In genomic region chr18:78895207-78896001, GRCh38 we compare ENCODE assay signal across 22 cellular contexts.
DNase-seq lines count a peak whose midpoint lies in the region; ATAC-seq and TF ChIP-seq lines count a peak whose summit lies in the region.
"Had no signal": no experiment of that assay in that cellular context is flagged by ENCODE, and none has a peak within 500 bp of the region (broad histone marks: within the 10 kb centered on the region; RNA-seq: fewer than 3 reads in every experiment).

No MANE protein-coding gene starts in this region.

- H2AFZ ChIP-seq in neuronal stem cell (ENCODE audit: low read length): no peak overlapping the region
- H2AFZ ChIP-seq: GM23248 had no signal

- TF ChIP-seq CTCF in right atrium auricular region (IDR thresholded peaks at IDR 0.05) (no peak), heart left ventricle (IDR thresholded peaks at IDR 0.05) (no peak), esophagus muscularis mucosa (IDR thresholded peaks at IDR 0.05) (no peak), foreskin fibroblast (IDR thresholded peaks at IDR 0.05; ENCODE audit: low read depth, low read length) (no peak)
- TF ChIP-seq CTCF in CD4-positive, alpha-beta T cell (IDR thresholded peaks at IDR 0.05): no peak

- TF ChIP-seq POLR2A in heart left ventricle (IDR thresholded peaks at IDR 0.05) (no peak), esophagus muscularis mucosa (IDR thresholded peaks at IDR 0.05; ENCODE audit: low read depth) (no peak)

- no peaks in the 10 kb centered on the region for H3K79me1 ChIP-seq in neuronal stem cell (ENCODE audit: low read depth, low read length)

- H3K9me3 ChIP-seq in right atrium auricular region (peaks cover 0 to 4% of the 10 kb centered on the region in 2 donors), heart left ventricle (peaks cover 0 to 13% (median 2%) of the 10 kb centered on the region in 12 donors), esophagus muscularis mucosa (peaks cover 0 to 9% (median 5%) of the 10 kb centered on the region in 4 donors), neuronal stem cell (replicated peaks in 1 of 2; ENCODE audit: control insufficient read depth in 2 of 2, insufficient read depth in 1 of 2, low read depth in 1 of 2, low read length in 2 of 2) (peaks cover 0 to 7% of the 10 kb centered on the region in 2 donors)
- no peaks in the 10 kb centered on the region for H3K9me3 ChIP-seq in CD4-positive, alpha-beta T cell (ENCODE audit: control insufficient read depth, low read length)
- H3K9me3 ChIP-seq: A549, BE2C had no signal

- intact Hi-C loops in heart left ventricle (cut with DNase I) (no loop called here), esophagus muscularis mucosa (cut with DNase I) (no loop called here), sciatic nerve (cut with DNase I) (no loop called here)
- intact Hi-C loops in CD4-positive, alpha-beta T cell (cut with DNase I, micrococcal nuclease): no loop called here

- H4K91ac ChIP-seq in neuronal stem cell (ENCODE audit: low read depth, low read length, poor library complexity): no peak overlapping the region

- H2BK120ac ChIP-seq in neuronal stem cell (ENCODE audit: low read depth, low read length): no peak overlapping the region

- no peak overlapping the region for H2BK15ac ChIP-seq in neuronal stem cell (ENCODE audit: low read length)

- H3K4me1 Mint-ChIP-seq in CD4-positive, alpha-beta T cell (ENCODE audit: low read depth): no peaks in the 10 kb centered on the region
- H3K4me1 Mint-ChIP-seq: CD14-positive monocyte; CD4-positive, alpha-beta memory T cell had no signal

- H3K27me3 ChIP-seq in right atrium auricular region: no peaks in the 10 kb centered on the region
- no peaks in the 10 kb centered on the region for H3K27me3 ChIP-seq in heart left ventricle
- peaks cover 0 to 8% (median 0%) of the 10 kb centered on the region in 4 donors for H3K27me3 ChIP-seq in esophagus muscularis mucosa
- H3K27me3 ChIP-seq in neuronal stem cell (ENCODE audit: control insufficient read depth in 3 of 3, insufficient read depth in 3 of 3, low read depth in 1 of 3, low read length in 3 of 3): no peaks in the 10 kb centered on the region
- no peaks in the 10 kb centered on the region for H3K27me3 ChIP-seq in CD4-positive, alpha-beta T cell (ENCODE audit: control insufficient read depth, insufficient read depth, low read length)
- H3K27me3 ChIP-seq: BE2C; BLaER1 treated with 17β-estradiol and CSF1 and Interleukin-3, amounts not matched to agents 10 nM and 100 nM had no signal

- no peak for ATAC-seq in heart left ventricle
- no peak for ATAC-seq in CD4-positive, alpha-beta T cell (ENCODE audit: poor library complexity)
- ATAC-seq in sciatic nerve: no peak
- ATAC-seq: A549, HCT116 had no signal

- no peak overlapping the region for H2BK12ac ChIP-seq in neuronal stem cell (ENCODE audit: low read length)

- no peak overlapping the region for H3K9ac ChIP-seq in neuronal stem cell (ENCODE audit: low read depth, low read length, poor library complexity)
- H3K9ac ChIP-seq: BLaER1 treated with 17β-estradiol and CSF1 and Interleukin-3, amounts not matched to agents 10 nM and 100 nM; GM23248 had no signal

- H2AK5ac ChIP-seq in neuronal stem cell (ENCODE audit: low read depth, low read length): no peak overlapping the region

- POLR2A ChIA-PET in CD4-positive, alpha-beta T cell (lab: Charles Lee): no interaction called here

- H3K27ac Mint-ChIP-seq in CD4-positive, alpha-beta T cell: no peak overlapping the region
- H3K27ac Mint-ChIP-seq: CD14-positive monocyte had no signal

- peak overlapping the region; percentile 11 for H3K18ac ChIP-seq in neuronal stem cell (ENCODE audit: low read length)

- no peak overlapping the region for H3K23ac ChIP-seq in neuronal stem cell (ENCODE audit: low read depth, low read length, poor library complexity)

- CTCF ChIA-PET in CD4-positive, alpha-beta T cell (lab: Charles Lee): no interaction called here

- H3K36me3 ChIP-seq in right atrium auricular region: no peaks in the 10 kb centered on the region
- no peaks in the 10 kb centered on the region for H3K36me3 ChIP-seq in heart left ventricle
- no peaks in the 10 kb centered on the region for H3K36me3 ChIP-seq in esophagus muscularis mucosa
- no peaks in the 10 kb centered on the region for H3K36me3 ChIP-seq in neuronal stem cell (replicated peaks in 1 of 2; ENCODE audit: control insufficient read depth in 2 of 2, insufficient read depth in 2 of 2, low read length in 2 of 2)
- H3K36me3 ChIP-seq: BE2C; BLaER1 treated with 17β-estradiol and CSF1 and Interleukin-3, amounts not matched to agents 10 nM and 100 nM had no signal

- no peaks in the 10 kb centered on the region for H3K9me3 Mint-ChIP-seq in CD4-positive, alpha-beta T cell

- no peak for TF ChIP-seq EP300 in esophagus muscularis mucosa (IDR thresholded peaks at IDR 0.05)

- H3K36me3 Mint-ChIP-seq in CD4-positive, alpha-beta T cell (ENCODE audit: low read depth): no peaks in the 10 kb centered on the region
- H3K36me3 Mint-ChIP-seq: CD14-positive monocyte had no signal

- H3K27ac ChIP-seq in right atrium auricular region (no peak overlapping the region), heart left ventricle (no peak overlapping the region), esophagus muscularis mucosa (replicated peaks in 1 of 4) (no peak overlapping the region), neuronal stem cell (replicated peaks; ENCODE audit: low read length) (no peak overlapping the region)
- H3K27ac ChIP-seq in CD4-positive, alpha-beta T cell (ENCODE audit: low read depth, low read length): no peak overlapping the region
- H3K27ac ChIP-seq: A549; BLaER1 treated with 17β-estradiol and CSF1 and Interleukin-3, amounts not matched to agents 10 nM and 100 nM; GM23248 had no signal

- peak overlapping the region; percentile 41 for H3K14ac ChIP-seq in neuronal stem cell (ENCODE audit: low read length)

- H3K27me3 Mint-ChIP-seq in CD4-positive, alpha-beta T cell: no peaks in the 10 kb centered on the region

- no peak overlapping the region for H3K4me3 Mint-ChIP-seq in CD4-positive, alpha-beta T cell
- H3K4me3 Mint-ChIP-seq: CD14-positive monocyte; CD4-positive, alpha-beta memory T cell had no signal

- no peak overlapping the region for H2BK5ac ChIP-seq in neuronal stem cell (ENCODE audit: low read length)

- no peak overlapping the region for H3K4me2 ChIP-seq in neuronal stem cell (ENCODE audit: insufficient read depth, low read length, poor library complexity, severe bottlenecking)
- H3K4me2 ChIP-seq: A549; BLaER1 treated with 17β-estradiol and CSF1 and Interleukin-3, amounts not matched to agents 10 nM and 100 nM had no signal

- H3K4ac ChIP-seq in neuronal stem cell (ENCODE audit: low read length): no peak overlapping the region

- no peak overlapping the region for H3K4me3 ChIP-seq in right atrium auricular region
- H3K4me3 ChIP-seq in heart left ventricle: no peak overlapping the region
- H3K4me3 ChIP-seq in esophagus muscularis mucosa: no peak overlapping the region
- no peak overlapping the region for H3K4me3 ChIP-seq in neuronal stem cell (ENCODE audit: low read length in 2 of 2)
- H3K4me3 ChIP-seq in foreskin fibroblast (ENCODE audit: low read depth in 1 of 2, low read length in 2 of 2): no peak overlapping the region
- H3K4me3 ChIP-seq: A549; BLaER1 treated with 17β-estradiol and CSF1 and Interleukin-3, amounts not matched to agents 10 nM and 100 nM; GM23248 had no signal

- H3K4me1 ChIP-seq in right atrium auricular region (no peaks in the 10 kb centered on the region), heart left ventricle (no peaks in the 10 kb centered on the region), esophagus muscularis mucosa (no peaks in the 10 kb centered on the region), neuronal stem cell (ENCODE audit: control insufficient read depth in 2 of 2, insufficient read depth in 1 of 2, low read depth in 1 of 2, low read length in 2 of 2) (no peaks in the 10 kb centered on the region)
- H3K4me1 ChIP-seq: A549; BE2C; BLaER1 treated with 17β-estradiol and CSF1 and Interleukin-3, amounts not matched to agents 10 nM and 100 nM had no signal

- 79 to 84% (median 81%) methylated on average over 21 to 22 of the region's 22 CpGs for WGBS in heart left ventricle, 4 donors
- 79% methylated on average over 21 of the region's 22 CpGs for WGBS in esophagus muscularis mucosa
- WGBS in neuronal stem cell (ENCODE audit: extremely low coverage in 2 of 2, insufficient read length in 2 of 2, insufficient replicate concordance in 1 of 2), 2 donors: no CpG with 5 or more reads among the region's 22 CpGs

- no peak overlapping the region for H4K8ac ChIP-seq in neuronal stem cell (ENCODE audit: low read depth, low read length)

- peak; percentile 51 for DNase-seq in right atrium auricular region (ENCODE audit: low spot score)
- DNase-seq in heart left ventricle: no peak
- peak; percentile 91 for DNase-seq in esophagus muscularis mucosa (ENCODE audit: extremely low spot score)
- DNase-seq in neuronal stem cell (ENCODE audit: low spot score): no peak
- DNase-seq in CD4-positive, alpha-beta T cell: no peak
- DNase-seq in sciatic nerve (ENCODE audit: low spot score): no peak
- no peak for DNase-seq in foreskin fibroblast
- DNase-seq: 8988T; ACHN; AML-193; BE2C; Calu3; CD4-positive, alpha-beta memory T cell; COR-L47; DMS53; DMS79 treated with DMSO at 0.1 percent for 48 hours; GM23248; H7 had no signal

Comparison
In these comparisons a context has a peak if more than half of its experiments do, and no peak if none do; other contexts are left out.
1. DNase-seq: peak in right atrium auricular region (single experiment) and esophagus muscularis mucosa (single experiment); none in heart left ventricle (0 of 5), neuronal stem cell (single experiment), CD4-positive, alpha-beta T cell (0 of 10), sciatic nerve (single experiment) and foreskin fibroblast (0 of 2).